8 cellular contexts compared by ENCODE assay signal in genomic region chr15:22757440-22758071, GRCh38. TPM values are rescaled to one million over a fixed set of nuclear protein-coding genes. Genes with fewer than 3 reads are reported as not detected.
DNase-seq lines count a peak whose midpoint lies in the region; ATAC-seq and TF ChIP-seq lines count a peak whose summit lies in the region.
"Not testable (repeated sequence)": the region's sequence is repeated elsewhere in the genome, so short reads cannot be mapped to it uniquely, and the experiment has no call there.

No MANE protein-coding gene starts in this region.

- not testable (repeated sequence) for H3K36me3 Mint-ChIP-seq in activated CD4-positive, alpha-beta memory T cell treated with anti-CD3 and anti-CD28 coated beads for 36 hours; central memory CD8-positive, alpha-beta T cell (ENCODE audit: insufficient read depth); immature natural killer cell

- peak; percentile 24 to 79 for DNase-seq in NCI-H446 (lab: John Stamatoyannopoulos, UW)
- peak; percentile 57 for DNase-seq in activated CD4-positive, alpha-beta memory T cell treated with anti-CD3 and anti-CD28 coated beads for 36 hours
- peak in 1 of 2 donors; percentile 23 for DNase-seq in central memory CD8-positive, alpha-beta T cell (ENCODE audit: low spot score in 2 of 2)
- DNase-seq in immature natural killer cell, result peak; percentile 25 to 30 (median 29)
- peak; percentile 62 for DNase-seq in sciatic nerve (ENCODE audit: low spot score)
- peak; percentile 37 for DNase-seq in transverse colon

- TF ChIP-seq CTCF in transverse colon (IDR thresholded peaks at IDR 0.05), result not testable (repeated sequence)

- H3K27ac ChIP-seq in transverse colon, result peak overlapping the region in 2 of 4 donors; percentile 39 to 40

- H3K4me3 ChIP-seq in GM08714 (ENCODE audit: low read length) (peak overlapping the region; percentile 77; the same call in 1 of the 2 replicates), transverse colon (peak overlapping the region; percentile 29 to 46 (median 34))

- not testable (repeated sequence) for TF ChIP-seq POLR2A in transverse colon (IDR thresholded peaks at IDR 0.05)

- not testable (repeated sequence) for TF ChIP-seq EP300 in transverse colon (IDR thresholded peaks at IDR 0.05; ENCODE audit: low read depth)

- H3K4me1 ChIP-seq in transverse colon, result not testable (repeated sequence)

- intact Hi-C loops in activated CD4-positive, alpha-beta memory T cell treated with anti-CD3 and anti-CD28 coated beads for 36 hours (cut with micrococcal nuclease); sciatic nerve (cut with DNase I); transverse colon (cut with DNase I; ENCODE audit: low total_unique reads): not testable (repeated sequence)

- 13% methylated on average over 43 of the region's 55 CpGs; no CpG with 5 or more reads in 1 of the 2 donors for WGBS in transverse colon (ENCODE audit: low coverage in 1 of 2), 2 donors

- not testable (repeated sequence) for H3K9me3 ChIP-seq in transverse colon

- ATAC-seq in HG02798 (IDR thresholded peaks at IDR 0.05; ENCODE audit: poor library complexity, unreplicated experiment) (peak; percentile 58), sciatic nerve (peak; percentile 89)
- peak; percentile 87 for ATAC-seq in central memory CD8-positive, alpha-beta T cell (replicated peaks; ENCODE audit: extremely low read depth, poor library complexity, severe bottlenecking)

- POLR2A ChIA-PET in activated CD4-positive, alpha-beta memory T cell treated with anti-CD3 and anti-CD28 coated beads for 36 hours (lab: Charles Lee), result not testable (repeated sequence)

- H3K27me3 Mint-ChIP-seq in activated CD4-positive, alpha-beta memory T cell treated with anti-CD3 and anti-CD28 coated beads for 36 hours, result peaks cover 11% of the 10 kb centered on the region
- not testable (repeated sequence) for H3K27me3 Mint-ChIP-seq in central memory CD8-positive, alpha-beta T cell
- H3K27me3 Mint-ChIP-seq in immature natural killer cell (ENCODE audit: low read depth in 3 of 3), result peaks cover 0 to 14% (median 3%) of the 10 kb centered on the region in 3 donors

- peak overlapping the region; percentile 71 for H3K4me3 Mint-ChIP-seq in activated CD4-positive, alpha-beta memory T cell treated with anti-CD3 and anti-CD28 coated beads for 36 hours
- peak overlapping the region; percentile 83 for H3K4me3 Mint-ChIP-seq in central memory CD8-positive, alpha-beta T cell
- H3K4me3 Mint-ChIP-seq in immature natural killer cell, result peak overlapping the region; percentile 85 to 96 (median 91)

- not testable (repeated sequence) for H3K36me3 ChIP-seq in transverse colon

- not testable (repeated sequence) for H3K27me3 ChIP-seq in transverse colon

- H3K27ac Mint-ChIP-seq in activated CD4-positive, alpha-beta memory T cell treated with anti-CD3 and anti-CD28 coated beads for 36 hours, result peak overlapping the region; percentile 18
- H3K27ac Mint-ChIP-seq in central memory CD8-positive, alpha-beta T cell (ENCODE audit: low read depth), result peak overlapping the region; percentile 23
- H3K27ac Mint-ChIP-seq in immature natural killer cell, result peak overlapping the region in 5 of 6 donors; percentile 40 to 80 (median 65)

- CTCF ChIA-PET in activated CD4-positive, alpha-beta memory T cell treated with anti-CD3 and anti-CD28 coated beads for 36 hours (lab: Charles Lee), result not testable (repeated sequence)

- H3K9me3 Mint-ChIP-seq in activated CD4-positive, alpha-beta memory T cell treated with anti-CD3 and anti-CD28 coated beads for 36 hours; central memory CD8-positive, alpha-beta T cell; immature natural killer cell: not testable (repeated sequence)

- peaks cover 11% of the 10 kb centered on the region for H3K4me1 Mint-ChIP-seq in activated CD4-positive, alpha-beta memory T cell treated with anti-CD3 and anti-CD28 coated beads for 36 hours (ENCODE audit: low read depth)
- H3K4me1 Mint-ChIP-seq in central memory CD8-positive, alpha-beta T cell, result peaks cover 13% of the 10 kb centered on the region
- peaks cover 13 to 17% of the 10 kb centered on the region in 2 donors for H3K4me1 Mint-ChIP-seq in immature natural killer cell

- in situ Hi-C loops in transverse colon (cut with MboI; ENCODE audit: low pct_ligation_motif_present in 1 of 4, low pct_unique_long_range_greater_than_20kb in 1 of 4, low sequenced_read_pairs in 3 of 4), result not testable (repeated sequence)

RNA-seq across cellular contexts. Expression of gene NIPA1, which starts 28.9 kb away (rescaled TPM):
- 10 to 100 TPM; 17.8 to 22.7 TPM for total RNA-seq in activated CD4-positive, alpha-beta memory T cell treated with anti-CD3 and anti-CD28 coated beads for 36 hours
- polyA plus RNA-seq in immature natural killer cell, result 1 to 10 TPM; 3.4 to 6.6 (median 5.2) TPM
- total RNA-seq in sciatic nerve (12.4 TPM), transverse colon (10 to 100 TPM in 2 of 4 donors, 1 to 10 TPM in 2; 5.2 to 19.3 (median 13.2) TPM)
